ENCODE assay signal across 16 cellular contexts in the genomic region with DNA sequence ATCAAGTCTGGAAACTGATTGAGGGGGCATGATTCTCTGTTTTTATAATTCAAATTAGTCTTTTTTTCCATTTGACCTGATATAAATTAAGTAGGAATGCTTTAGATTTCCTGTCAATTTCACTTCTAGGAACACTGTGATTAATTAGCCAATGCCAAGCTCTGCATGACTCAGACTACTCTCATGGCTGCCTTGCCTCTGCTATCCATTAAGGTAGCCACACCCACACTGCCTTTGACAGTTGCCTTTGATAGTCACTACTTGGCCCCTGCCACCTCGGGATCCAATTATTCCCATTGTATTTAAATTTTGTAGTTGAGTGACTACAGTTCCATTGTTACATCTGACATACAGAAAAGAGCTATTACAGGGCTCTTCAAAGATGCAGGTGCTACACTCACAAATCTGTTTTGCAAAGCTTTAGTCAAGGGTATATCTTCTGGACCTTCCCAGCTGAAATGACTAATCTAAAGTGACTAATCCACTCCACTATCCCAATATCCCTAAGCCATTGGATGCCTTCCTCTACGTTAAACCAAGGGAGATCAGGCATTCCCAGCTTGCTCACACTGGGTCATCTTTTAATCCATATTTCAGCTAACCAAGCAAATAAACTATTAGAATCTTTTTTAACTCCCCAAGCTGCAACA.
A peak's percentile ranks its signal among the peaks of the same experiment; 100 is the strongest.
DNase-seq lines count a peak whose midpoint lies in the region; ATAC-seq, FAIRE-seq and TF ChIP-seq lines count a peak whose summit lies in the region.
"Had no signal": no experiment of that assay in that cellular context is flagged by ENCODE, and none has a peak within 500 bp of the region (broad histone marks: within the 10 kb centered on the region; RNA-seq: fewer than 3 reads in every experiment).

No MANE protein-coding gene starts in this region.

- H3K27ac ChIP-seq in A673 (ENCODE audit: low read depth, low read length, poor library complexity, severe bottlenecking): no peak overlapping the region

- peak; percentile 6 for DNase-seq in A673 (ENCODE audit: low spot score)
- DNase-seq in HCEC 1CT: peak; percentile 34
- DNase-seq in RKO (ENCODE audit: low spot score): peak; percentile 20
- peak; percentile 57 for DNase-seq in bronchial epithelial cell (ENCODE audit: low read depth)
- DNase-seq in sciatic nerve (ENCODE audit: low spot score): no peak
- DNase-seq in activated effector memory CD4-positive, alpha-beta T cell treated with Interleukin-2 at 50 U/mL for 16 hours: no peak
- no peak for DNase-seq in nephron progenitor cell
- DNase-seq: AML-193; CD4-positive, CD25-positive, alpha-beta regulatory T cell; IMR-90; NCI-H1436; NCI-H2081 treated with DMSO at 0.1 percent for 48 hours; NCI-H345; SIG-M5 had no signal

- no peaks in the 10 kb centered on the region for H3K36me3 Mint-ChIP-seq in nephron progenitor cell (ENCODE audit: low read depth)
- H3K36me3 Mint-ChIP-seq: CD4-positive, CD25-positive, alpha-beta regulatory T cell had no signal

- H3K27me3 Mint-ChIP-seq in nephron progenitor cell (ENCODE audit: low read depth, poor library complexity): no peaks in the 10 kb centered on the region
- H3K27me3 Mint-ChIP-seq: CD4-positive, CD25-positive, alpha-beta regulatory T cell had no signal

- H3K4me3 Mint-ChIP-seq in nephron progenitor cell: no peak overlapping the region
- H3K4me3 Mint-ChIP-seq: CD4-positive, CD25-positive, alpha-beta regulatory T cell had no signal

- intact Hi-C loops in A673 (cut with micrococcal nuclease; ENCODE audit: unreplicated experiment): no loop called here
- intact Hi-C loops in sciatic nerve (cut with DNase I): no loop called here

- CTCF ChIA-PET in A673 (lab: Charles Lee): no interaction called here

- FAIRE-seq in bronchial epithelial cell (lab: Jason Lieb, UNC): no peak
- FAIRE-seq: H1 had no signal

- no peaks in the 10 kb centered on the region for H3K4me1 Mint-ChIP-seq in nephron progenitor cell

- ATAC-seq in sciatic nerve: no peak
- ATAC-seq in HG03139 (IDR thresholded peaks at IDR 0.05; ENCODE audit: unreplicated experiment): no peak

- H3K4me1 ChIP-seq in A673 (ENCODE audit: insufficient read depth, low read length, poor library complexity, severe bottlenecking): no peaks in the 10 kb centered on the region

- no TSS peak for BruUV-seq in A673 (replicated peaks; lab: Mats Ljungman, UMichigan)

- H3K9me3 ChIP-seq in A673 (ENCODE audit: low read depth, low read length, poor library complexity, severe bottlenecking): no peaks in the 10 kb centered on the region

- H3K9me3 Mint-ChIP-seq in nephron progenitor cell: no peaks in the 10 kb centered on the region

- H3K27ac Mint-ChIP-seq in nephron progenitor cell: no peak overlapping the region
- H3K27ac Mint-ChIP-seq: CD4-positive, CD25-positive, alpha-beta regulatory T cell had no signal

- no peaks in the 10 kb centered on the region for H3K36me3 ChIP-seq in A673 (ENCODE audit: insufficient read depth, low read length, poor library complexity, severe bottlenecking)
- H3K36me3 ChIP-seq in bronchial epithelial cell (ENCODE audit: control insufficient read depth, insufficient read depth, low read length): no peaks in the 10 kb centered on the region

- TF ChIP-seq CTCF in A673 (conservative IDR thresholded peaks at IDR 0.05; ENCODE audit: low read depth, low read length) (no peak), bronchial epithelial cell (IDR thresholded peaks at IDR 0.05; ENCODE audit: insufficient read depth, low read length, severe bottlenecking) (no peak), nephron progenitor cell (IDR thresholded peaks at IDR 0.05) (no peak)

- POLR2A ChIA-PET in A673 (lab: Charles Lee; ENCODE audit: low non-redundant PET): no interaction called here

- no peak overlapping the region for H3K4me3 ChIP-seq in A673 (ENCODE audit: low read depth, low read length, poor library complexity, severe bottlenecking)
- no peak overlapping the region for H3K4me3 ChIP-seq in bronchial epithelial cell (ENCODE audit: low read depth, low read length)

- no peaks in the 10 kb centered on the region for H3K27me3 ChIP-seq in A673 (replicated peaks; ENCODE audit: insufficient read depth, low read depth, low read length, poor library complexity)
- H3K27me3 ChIP-seq in bronchial epithelial cell (ENCODE audit: control insufficient read depth, insufficient read depth, low read length): no peaks in the 10 kb centered on the region

Comparison
In these comparisons a context has a peak if more than half of its experiments do, and no peak if none do; other contexts are left out.
1. DNase-seq: peak in A673 (single experiment), HCEC 1CT (single experiment), RKO (single experiment) and bronchial epithelial cell (single experiment); none in sciatic nerve (single experiment), activated effector memory CD4-positive, alpha-beta T cell treated with Interleukin-2 at 50 U/mL for 16 hours (single experiment) and nephron progenitor cell (single experiment).